In genomic region chr7:92674379-92674778, GRCh38 we compare ENCODE assay signal across 11 cellular contexts.
A peak's percentile ranks its signal among the peaks of the same experiment; 100 is the strongest.
DNase-seq lines count a peak whose midpoint lies in the region; ATAC-seq and TF ChIP-seq lines count a peak whose summit lies in the region.
"Had no signal": no experiment of that assay in that cellular context is flagged by ENCODE, and none has a peak within 500 bp of the region (broad histone marks: within the 10 kb centered on the region; RNA-seq: fewer than 3 reads in every experiment).

No MANE protein-coding gene starts in this region.

- TF ChIP-seq CTCF in GM06990 (IDR thresholded peaks at IDR 0.05; ENCODE audit: insufficient read depth, low read length, poor library complexity, severe bottlenecking): no peak

- no peak overlapping the region for H3K4me3 ChIP-seq in GM06990 (replicated peaks; ENCODE audit: low read depth, low read length)

- no peaks in the 10 kb centered on the region for H3K27me3 ChIP-seq in GM06990 (replicated peaks; ENCODE audit: control insufficient read depth, insufficient read depth, low read length)

- peaks cover 6% of the 10 kb centered on the region for H3K36me3 ChIP-seq in GM06990 (ENCODE audit: control insufficient read depth, insufficient read depth, low read length)

- DNase-seq in GM06990 (ENCODE audit: extremely low read depth, insufficient read length) (peak; percentile 30), NCI-H345 (lab: John Stamatoyannopoulos, UW) (peak; percentile 43), KG1 (lab: John Stamatoyannopoulos, UW) (no peak), COLO829 (ENCODE audit: low spot score) (no peak), HUDEP-2 (lab: John Stamatoyannopoulos, UW; ENCODE audit: unreplicated experiment in 76 of 76) (no peak), DMS 273 treated with DMSO at 0.1 percent for 48 hours (lab: John Stamatoyannopoulos, UW) (no peak)
- DNase-seq: activated gamma-delta T cell, NCI-H1694 treated with DMSO at 0.1 percent for 48 hours had no signal

- ATAC-seq in GM19395 (IDR thresholded peaks at IDR 0.05; ENCODE audit: unreplicated experiment): peak; percentile 70
- peak; percentile 61 for ATAC-seq in HG03025 (IDR thresholded peaks at IDR 0.05; ENCODE audit: low FRiP score, unreplicated experiment)
- ATAC-seq: HCT116 had no signal

Comparison
In these comparisons a context has a peak if more than half of its experiments do, and no peak if none do; other contexts are left out.
1. DNase-seq: peak in GM06990 (single experiment) and NCI-H345 (single experiment); none in KG1 (single experiment), COLO829 (single experiment), HUDEP-2 (0 of 76) and DMS 273 treated with DMSO at 0.1 percent for 48 hours (single experiment).